In the genomic region with DNA sequence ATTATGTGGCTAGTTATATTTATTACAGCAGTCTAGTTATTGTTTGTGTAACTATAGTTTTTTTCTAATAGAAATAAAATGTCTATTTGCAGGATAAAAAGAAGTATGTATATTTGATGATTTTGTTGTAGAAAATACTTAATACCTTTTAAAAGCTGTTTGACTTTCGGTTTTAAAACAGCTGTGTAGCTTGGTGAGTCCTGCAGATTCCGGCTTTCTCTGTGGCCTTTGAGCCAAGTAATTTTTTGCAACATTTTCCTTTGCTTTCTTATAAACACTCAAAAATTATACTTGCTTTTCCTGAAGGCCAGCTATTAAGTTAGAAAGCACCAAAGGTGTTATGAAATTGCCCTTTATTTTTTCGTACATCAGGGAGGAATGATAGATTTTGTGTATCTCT, we compare ENCODE assay signal across 9 cellular contexts.
DNase-seq lines count a peak whose midpoint lies in the region; ATAC-seq and TF ChIP-seq lines count a peak whose summit lies in the region.
"Had no signal": no experiment of that assay in that cellular context is flagged by ENCODE, and none has a peak within 500 bp of the region (broad histone marks: within the 10 kb centered on the region; RNA-seq: fewer than 3 reads in every experiment).

No MANE protein-coding gene starts in this region.

- peak overlapping the region; percentile 62 to 64 for H3K4me3 ChIP-seq in gastroesophageal sphincter
- H3K4me3 ChIP-seq in spleen, result peak overlapping the region in 3 of 8 donors; percentile 47 to 75 (median 56)

- DNase-seq in HT1080 (ENCODE audit: low read depth), result peak; percentile 51
- DNase-seq in RPMI7951 (ENCODE audit: low read depth), result peak; percentile 37
- no peak for DNase-seq in spleen
- DNase-seq in midbrain (lab: John Stamatoyannopoulos, UW), result no peak
- DNase-seq in cerebellar cortex (ENCODE audit: low spot score), result no peak
- no peak for DNase-seq in HEK293T (ENCODE audit: extremely low spot score)
- DNase-seq: NCI-H2171 had no signal

- H3K4me1 ChIP-seq in gastroesophageal sphincter (peaks cover 7 to 67% (median 14%) of the 10 kb centered on the region in 3 donors), spleen (peaks cover 6 to 63% (median 46%) of the 10 kb centered on the region in 6 donors)

- H3K36me3 ChIP-seq in gastroesophageal sphincter, result no peaks in the 10 kb centered on the region
- H3K36me3 ChIP-seq in spleen, result no peaks in the 10 kb centered on the region

- H3K9me3 ChIP-seq in gastroesophageal sphincter (no peaks in the 10 kb centered on the region), spleen (no peaks in the 10 kb centered on the region)

- WGBS in gastroesophageal sphincter (ENCODE audit: low coverage in 1 of 2), 2 donors, result 2 to 4% methylated on average over 3 of the region's 3 CpGs
- 19 to 27% (median 24%) methylated on average over 3 of the region's 3 CpGs for WGBS in spleen, 5 donors

- H3K27me3 ChIP-seq in gastroesophageal sphincter (no peaks in the 10 kb centered on the region), spleen (replicated peaks in 1 of 7) (no peaks in the 10 kb centered on the region)

- intact Hi-C loops in spleen (cut with DNase I; ENCODE audit: low total_unique reads), result loop anchor here (10.0 kb wide), 1 partner anchor 166 kb away; a partner anchor contains a TSS

- no peak for TF ChIP-seq CTCF in gastroesophageal sphincter (IDR thresholded peaks at IDR 0.05)
- no peak for TF ChIP-seq CTCF in spleen (IDR thresholded peaks at IDR 0.05 in 8 of 11, conservative IDR thresholded peaks at IDR 0.05 in 3 of 11)

- no peak for TF ChIP-seq POLR2A in gastroesophageal sphincter (IDR thresholded peaks at IDR 0.05)
- TF ChIP-seq POLR2A in spleen (IDR thresholded peaks at IDR 0.05), result no peak

- no peak for TF ChIP-seq EP300 in gastroesophageal sphincter (IDR thresholded peaks at IDR 0.05)

- H3K27ac ChIP-seq in gastroesophageal sphincter (peak overlapping the region; percentile 86 to 97 (median 90)), spleen (peak overlapping the region; percentile 66 to 87 (median 84))

- ATAC-seq in gastroesophageal sphincter, result no peak
- no peak for ATAC-seq in HG03571 (IDR thresholded peaks at IDR 0.05; ENCODE audit: unreplicated experiment)

- POLR2A ChIA-PET in HEK293T (lab: Yijun Ruan, JAX), result interaction anchor here (0.8 kb wide), 1 partner anchor 64 kb away, joined by 3 read pairs; a partner anchor contains a TSS

- CTCF ChIA-PET in HEK293T (lab: Yijun Ruan, JAX), result no interaction called here

TF ChIP-seq in HEK293T, 16 proteins besides CTCF, POLR2A, EP300 and RAD21:
- TF ChIP-seq TARDBP (IDR thresholded peaks at IDR 0.05), result no peak

Comparison
In these comparisons a context has a peak if more than half of its experiments do, and no peak if none do; other contexts are left out.
1. DNase-seq: peak in HT1080 (single experiment) and RPMI7951 (single experiment); none in spleen (single experiment), midbrain (single experiment), cerebellar cortex (single experiment) and HEK293T (single experiment).